8 cellular contexts compared by ENCODE assay signal in genomic region chr7:44631458-44632115, GRCh38. TPM values are rescaled to one million over a fixed set of nuclear protein-coding genes. Genes with fewer than 3 reads are reported as not detected.
DNase-seq lines count a peak whose midpoint lies in the region; ATAC-seq and TF ChIP-seq lines count a peak whose summit lies in the region.

No MANE protein-coding gene starts in this region.

- TF ChIP-seq CTCF in NB4 (IDR thresholded peaks at IDR 0.05; ENCODE audit: low read depth, low read length): no peak
- TF ChIP-seq CTCF in brain (conservative IDR thresholded peaks at IDR 0.05): no peak

- peak overlapping the region in 4 of 5 experiments; percentile 3 to 43 (median 7) for H3K4me3 Mint-ChIP-seq in brain
- H3K4me3 Mint-ChIP-seq in naive thymus-derived CD8-positive, alpha-beta T cell: peak overlapping the region in 9 of 10 donors; percentile 48 to 80 (median 70)

- CTCF ChIA-PET in HEK293T (lab: Yijun Ruan, JAX): no interaction called here

- H3K27me3 Mint-ChIP-seq in brain: no peaks in the 10 kb centered on the region
- H3K27me3 Mint-ChIP-seq in naive thymus-derived CD8-positive, alpha-beta T cell: no peaks in the 10 kb centered on the region

- no peak for TF ChIP-seq POLR2A in NB4 (IDR thresholded peaks at IDR 0.05; ENCODE audit: extremely low read depth, insufficient read length)

- peaks cover 25% of the 10 kb centered on the region for H3K36me3 Mint-ChIP-seq in brain
- H3K36me3 Mint-ChIP-seq in naive thymus-derived CD8-positive, alpha-beta T cell: peaks cover 0 to 12% (median 4%) of the 10 kb centered on the region in 3 donors

- peak; percentile 61 to 71 for ATAC-seq in naive thymus-derived CD8-positive, alpha-beta T cell
- no peak for ATAC-seq in HG03378 (IDR thresholded peaks at IDR 0.05; ENCODE audit: unreplicated experiment)

- no peaks in the 10 kb centered on the region for H3K9me3 Mint-ChIP-seq in brain
- no peaks in the 10 kb centered on the region for H3K9me3 Mint-ChIP-seq in naive thymus-derived CD8-positive, alpha-beta T cell

- DNase-seq in GF-D8 (lab: John Stamatoyannopoulos, UW) (peak; percentile 75), NB4 (ENCODE audit: low read depth) (peak; percentile 75), SKM-1 (lab: John Stamatoyannopoulos, UW; ENCODE audit: unreplicated experiment) (no peak), HEK293T (ENCODE audit: extremely low spot score) (no peak), putamen (ENCODE audit: low spot score) (no peak)
- DNase-seq in naive thymus-derived CD8-positive, alpha-beta T cell: peak in 7 of 10 donors; percentile 7 to 62 (median 30)

- POLR2A ChIA-PET in naive thymus-derived CD8-positive, alpha-beta T cell (lab: Charles Lee): interaction anchor here (0.6 to 2.3 kb wide), 11 partner anchors 8 to 479 kb away, joined by 3 to 32 read pairs (median 5); partner anchors contain the start of genes DDX56, OGDH and TBRG4
- POLR2A ChIA-PET in HEK293T (lab: Yijun Ruan, JAX): interaction anchor here (0.7 to 1.4 kb wide), 2 partner anchors 7 to 139 kb away, joined by 3 read pairs; no protein-coding TSS in a partner anchor

- H3K4me1 Mint-ChIP-seq in brain: peaks cover 68% of the 10 kb centered on the region
- peaks cover 24 to 78% (median 60%) of the 10 kb centered on the region in 4 donors for H3K4me1 Mint-ChIP-seq in naive thymus-derived CD8-positive, alpha-beta T cell

- H3K27ac Mint-ChIP-seq in brain: peak overlapping the region; percentile 52 to 94 (median 91)
- H3K27ac Mint-ChIP-seq in naive thymus-derived CD8-positive, alpha-beta T cell: peak overlapping the region; percentile 91 to 97 (median 94)

- H3K4me3 ChIP-seq in NB4 (ENCODE audit: low read depth, low read length): no peak overlapping the region

TF ChIP-seq in HEK293T, 16 proteins besides CTCF, POLR2A, EP300 and RAD21:
- TF ChIP-seq TARDBP (IDR thresholded peaks at IDR 0.05): no peak
- no peak for TF ChIP-seq PKNOX1 (IDR thresholded peaks at IDR 0.05)

RNA-seq across cellular contexts. Expression of gene OGDH, which starts 25.2 kb away (rescaled TPM):
- polyA plus RNA-seq in brain (ENCODE audit: insufficient read depth, low read depth, low replicate concordance): 177 TPM
- total RNA-seq in naive thymus-derived CD8-positive, alpha-beta T cell: 10 to 100 TPM; 66.0 to 67.5 TPM
- polyA plus RNA-seq in naive thymus-derived CD8-positive, alpha-beta T cell: 10 to 100 TPM; 23.9 to 30.6 (median 25.6) TPM

RNA-seq across cellular contexts. Expression of gene TMED4, which starts 49.6 kb away (rescaled TPM):
- 96.9 TPM for polyA plus RNA-seq in brain (ENCODE audit: insufficient read depth, low read depth, low replicate concordance)
- total RNA-seq in naive thymus-derived CD8-positive, alpha-beta T cell: 100 to 1,000 TPM; 109 to 110 TPM
- 10 to 100 TPM; 61.4 to 80.4 (median 71.8) TPM for polyA plus RNA-seq in naive thymus-derived CD8-positive, alpha-beta T cell

RNA-seq across cellular contexts. Expression of gene DDX56, which starts 57.9 kb away (rescaled TPM):
- polyA plus RNA-seq in brain (ENCODE audit: insufficient read depth, low read depth, low replicate concordance): 62.8 TPM
- 100 to 1,000 TPM; 123 to 129 TPM for total RNA-seq in naive thymus-derived CD8-positive, alpha-beta T cell
- 10 to 100 TPM; 25.3 to 48.2 (median 41.1) TPM for polyA plus RNA-seq in naive thymus-derived CD8-positive, alpha-beta T cell

Comparison
In these comparisons a context has a peak if more than half of its experiments do, and no peak if none do; other contexts are left out.
1. DNase-seq: peak in GF-D8 (single experiment), NB4 (single experiment) and naive thymus-derived CD8-positive, alpha-beta T cell (7 of 10); none in SKM-1 (single experiment), HEK293T (single experiment) and putamen (single experiment).